Comparison of ENCODE assay signal across 8 cellular contexts in genomic region chr17:81221842-81222619, GRCh38. TPM values are rescaled to one million over a fixed set of nuclear protein-coding genes. Genes with fewer than 3 reads are reported as not detected.
A peak's percentile ranks its signal among the peaks of the same experiment; 100 is the strongest.
DNase-seq lines count a peak whose midpoint lies in the region; ATAC-seq and TF ChIP-seq lines count a peak whose summit lies in the region.

No MANE protein-coding gene starts in this region.

- H3K4me1 ChIP-seq in body of pancreas, result peaks cover 23% of the 10 kb centered on the region
- H3K4me1 ChIP-seq in mesenchymal stem cell (ENCODE audit: control insufficient read depth, insufficient read depth, low read depth, low read length), result peaks cover 21% of the 10 kb centered on the region
- peaks cover 6 to 7% of the 10 kb centered on the region in 2 donors for H3K4me1 ChIP-seq in uterus

- no peak overlapping the region for H2BK5ac ChIP-seq in mesenchymal stem cell (ENCODE audit: low read depth, low read length, poor library complexity, severe bottlenecking)

- H2BK12ac ChIP-seq in mesenchymal stem cell (ENCODE audit: low read length in 2 of 2), result no peak overlapping the region

- H3K4me3 ChIP-seq in body of pancreas, result peak overlapping the region; percentile 31 to 58
- H3K4me3 ChIP-seq in mesenchymal stem cell (ENCODE audit: insufficient read depth in 1 of 2, low read depth in 1 of 2, low read length in 2 of 2), result peak overlapping the region; percentile 85 to 93
- H3K4me3 ChIP-seq in uterus, result peak overlapping the region; percentile 61 to 79

- intact Hi-C loops in Right ventricle myocardium superior (cut with DNase I) (no loop called here), cardiac septum (cut with DNase I) (no loop called here), body of pancreas (cut with DNase I) (no loop called here), uterus (cut with DNase I; ENCODE audit: low total_unique reads) (no loop called here)

- H3K23ac ChIP-seq in mesenchymal stem cell (ENCODE audit: low read length in 2 of 2), result no peak overlapping the region

- H3K9ac ChIP-seq in mesenchymal stem cell (ENCODE audit: low read length), result peak overlapping the region; percentile 79

- H3K27ac ChIP-seq in body of pancreas, result no peak overlapping the region
- no peak overlapping the region for H3K27ac ChIP-seq in mesenchymal stem cell (ENCODE audit: low read length, poor library complexity, severe bottlenecking)
- peak overlapping the region; percentile 39 to 74 for H3K27ac ChIP-seq in uterus

- no peaks in the 10 kb centered on the region for H3K36me3 ChIP-seq in body of pancreas (replicated peaks in 1 of 2; ENCODE audit: insufficient read depth in 1 of 2, low read depth in 2 of 2)
- peaks cover 0 to 29% of the 10 kb centered on the region in 2 experiments for H3K36me3 ChIP-seq in mesenchymal stem cell (ENCODE audit: control insufficient read depth in 1 of 2, insufficient read depth in 2 of 2, low read depth in 1 of 2, low read length in 2 of 2)
- H3K36me3 ChIP-seq in uterus, result no peaks in the 10 kb centered on the region

- H3K14ac ChIP-seq in mesenchymal stem cell (ENCODE audit: low read length in 2 of 2), result no peak overlapping the region

- H4K91ac ChIP-seq in mesenchymal stem cell (ENCODE audit: low read length), result no peak overlapping the region

- TF ChIP-seq POLR2A in body of pancreas (IDR thresholded peaks at IDR 0.05), result no peak
- TF ChIP-seq POLR2A in uterus (IDR thresholded peaks at IDR 0.05), result no peak

- H2AK5ac ChIP-seq in mesenchymal stem cell (ENCODE audit: low read length, severe bottlenecking), result no peak overlapping the region

- DNase-seq in Right ventricle myocardium superior (peak; percentile 41), cardiac septum (ENCODE audit: low spot score) (no peak), body of pancreas (no peak), mesenchymal stem cell (no peak), uterus (no peak), DMS153 (lab: John Stamatoyannopoulos, UW) (no peak)

- no peak overlapping the region for H2BK15ac ChIP-seq in mesenchymal stem cell (ENCODE audit: low read depth, poor library complexity, severe bottlenecking)

- H2AFZ ChIP-seq in mesenchymal stem cell (ENCODE audit: low read depth, low read length), result peak overlapping the region; percentile 95

- TF ChIP-seq CTCF in body of pancreas (IDR thresholded peaks at IDR 0.05) (no peak), uterus (IDR thresholded peaks at IDR 0.05) (no peak)

- no peaks in the 10 kb centered on the region for H3K27me3 ChIP-seq in body of pancreas
- no peaks in the 10 kb centered on the region for H3K27me3 ChIP-seq in mesenchymal stem cell (ENCODE audit: control insufficient read depth in 1 of 2, insufficient read depth in 1 of 2, low read length in 2 of 2)
- no peaks in the 10 kb centered on the region for H3K27me3 ChIP-seq in uterus

- no peaks in the 10 kb centered on the region for H3K9me3 ChIP-seq in body of pancreas
- H3K9me3 ChIP-seq in mesenchymal stem cell (ENCODE audit: control insufficient read depth, low read length), result peaks cover 2% of the 10 kb centered on the region
- no peaks in the 10 kb centered on the region for H3K9me3 ChIP-seq in uterus

- WGBS in body of pancreas, 2 donors, result 10 to 12% methylated on average over 19 to 24 of the region's 24 CpGs
- WGBS in mesenchymal stem cell, result 37% methylated on average over 15 of the region's 24 CpGs

- ATAC-seq in Right ventricle myocardium superior (ENCODE audit: poor library complexity) (no peak), body of pancreas (no peak), HG03342 (IDR thresholded peaks at IDR 0.05; ENCODE audit: unreplicated experiment) (no peak), HG03280 (IDR thresholded peaks at IDR 0.05; ENCODE audit: unreplicated experiment) (no peak)

- peak overlapping the region; percentile 25 to 59 for H3K18ac ChIP-seq in mesenchymal stem cell (ENCODE audit: low read depth in 1 of 2, low read length in 2 of 2)

- H3K4ac ChIP-seq in mesenchymal stem cell (ENCODE audit: low read depth in 1 of 2, low read length in 2 of 2), result no peak overlapping the region

- no peak overlapping the region for H4K8ac ChIP-seq in mesenchymal stem cell (ENCODE audit: low read length)

- H3K4me2 ChIP-seq in mesenchymal stem cell (ENCODE audit: low read length, poor library complexity, severe bottlenecking), result peak overlapping the region; percentile 69

- H3K79me1 ChIP-seq in mesenchymal stem cell (replicated peaks; ENCODE audit: low read length, poor library complexity, severe bottlenecking), result peaks cover 32% of the 10 kb centered on the region

- no peak overlapping the region for H2BK120ac ChIP-seq in mesenchymal stem cell (ENCODE audit: low read depth, low read length)

RNA-seq across cellular contexts. Expression of gene CEP131, which starts 0.7 kb away (rescaled TPM):
- 11.1 TPM for total RNA-seq in Right ventricle myocardium superior
- total RNA-seq in cardiac septum, result 6.8 TPM
- 10 to 100 TPM in 1 of 2 donors, 1 to 10 TPM in 1; 9.9 to 22.7 TPM for total RNA-seq in body of pancreas
- polyA plus RNA-seq in mesenchymal stem cell (2013, experiment 1 of 2), result 4.5 TPM
- polyA plus RNA-seq in mesenchymal stem cell (2013, experiment 2 of 2), result 4.3 TPM
- 10 to 100 TPM in 2 of 4 donors, 1 to 10 TPM in 2; 2.9 to 13.3 (median 10.0) TPM for total RNA-seq in uterus

RNA-seq across cellular contexts. Expression of gene TEPSIN, which starts 16.8 kb away (rescaled TPM):
- total RNA-seq in Right ventricle myocardium superior, result 13.4 TPM
- total RNA-seq in cardiac septum, result 12.6 TPM
- 100 to 1,000 TPM in 1 of 2 donors, 10 to 100 TPM in 1; 31.9 to 102 TPM for total RNA-seq in body of pancreas
- 17.7 TPM for polyA plus RNA-seq in mesenchymal stem cell (2013, experiment 1 of 2)
- polyA plus RNA-seq in mesenchymal stem cell (2013, experiment 2 of 2), result 18.9 TPM
- total RNA-seq in uterus, result 10 to 100 TPM in 2 of 4 donors, 1 to 10 TPM in 1, not detected in 1; 6.4 to 31.2 (median 22.6) TPM

RNA-seq across cellular contexts. Expression of gene NDUFAF8, which starts 17.1 kb away (rescaled TPM):
- 59.4 TPM for total RNA-seq in Right ventricle myocardium superior
- 61.0 TPM for total RNA-seq in cardiac septum
- 10 to 100 TPM; 20.8 to 26.5 TPM for total RNA-seq in body of pancreas
- polyA plus RNA-seq in mesenchymal stem cell (2013, experiment 1 of 2), result 206 TPM
- 215 TPM for polyA plus RNA-seq in mesenchymal stem cell (2013, experiment 2 of 2)
- total RNA-seq in uterus, result 10 to 100 TPM in 1 of 4 donors, 1 to 10 TPM in 3; 1.8 to 31.9 (median 6.7) TPM

RNA-seq across cellular contexts. Expression of gene AATK, which starts 56.0 kb away (rescaled TPM):
- total RNA-seq in Right ventricle myocardium superior (5.3 TPM), cardiac septum (9.3 TPM), body of pancreas (10 to 100 TPM; 29.1 to 42.2 TPM), uterus (1 to 10 TPM in 2 of 4 donors, under 1 TPM in 2; 0.51 to 5.9 (median 3.0) TPM)
- polyA plus RNA-seq in mesenchymal stem cell (2013, experiment 1 of 2), result 0.29 TPM
- polyA plus RNA-seq in mesenchymal stem cell (2013, experiment 2 of 2), result 0.40 TPM

RNA-seq across cellular contexts. Expression of gene PVALEF, which starts 56.7 kb away (rescaled TPM):
- total RNA-seq in Right ventricle myocardium superior (not detected), cardiac septum (not detected), body of pancreas (not detected), uterus (not detected)
- polyA plus RNA-seq in mesenchymal stem cell (2013, experiment 1 of 2), result not detected
- polyA plus RNA-seq in mesenchymal stem cell (2013, experiment 2 of 2), result not detected

Comparison
In these comparisons a context has a peak if more than half of its experiments do, and no peak if none do; other contexts are left out.
1. H3K27ac ChIP-seq: peak in uterus (2 of 2); none in body of pancreas (0 of 4) and mesenchymal stem cell (single experiment).
2. Peak in every context shown above with its lines, with median percentiles within 50 percentile points of each other: H3K4me3 ChIP-seq.